Comparison of ENCODE assay signal across 26 cellular contexts in the genomic region with DNA sequence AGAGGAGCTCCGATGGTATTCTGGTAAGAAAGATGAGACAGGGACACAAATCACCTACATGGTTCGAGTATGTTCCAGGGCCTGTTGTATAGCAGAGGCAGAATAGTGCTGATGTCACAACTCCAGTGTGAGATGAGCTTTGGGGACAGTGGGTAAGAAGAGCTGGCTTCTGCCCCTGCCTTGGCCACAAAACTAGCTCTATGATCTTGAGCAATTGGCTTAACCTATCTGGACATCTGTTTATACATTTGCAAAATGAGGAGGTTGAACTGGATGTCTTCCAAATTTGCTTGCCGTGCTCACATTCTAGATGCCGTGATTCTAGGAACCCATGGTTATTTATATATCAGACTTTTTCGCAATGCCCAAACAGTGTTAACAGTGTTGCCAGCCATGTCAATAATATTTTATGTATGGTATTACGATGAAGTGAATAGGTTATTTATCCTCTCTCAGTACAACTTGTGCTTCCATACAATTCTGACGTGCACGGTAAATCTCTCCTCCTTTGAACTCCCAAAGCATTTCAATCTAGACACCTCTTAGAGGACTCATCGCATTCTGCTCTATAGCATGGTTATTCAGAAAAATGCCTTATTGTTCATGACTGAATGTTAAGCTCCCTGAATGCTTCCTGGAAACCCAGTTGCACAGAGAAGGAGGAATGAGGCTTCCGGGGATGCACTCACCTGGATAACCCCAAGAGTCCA.
DNase-seq lines count a peak whose midpoint lies in the region; ATAC-seq and TF ChIP-seq lines count a peak whose summit lies in the region.
"Had no signal": no experiment of that assay in that cellular context is flagged by ENCODE, and none has a peak within 500 bp of the region (broad histone marks: within the 10 kb centered on the region; RNA-seq: fewer than 3 reads in every experiment).

No MANE protein-coding gene starts in this region.

- H3K27ac ChIP-seq in esophagus muscularis mucosa (replicated peaks in 1 of 4) (peak overlapping the region; percentile 13 to 90 (median 82)), liver (ENCODE audit: low read depth in 1 of 2, low read length in 2 of 2) (peak overlapping the region; percentile 2), suprapubic skin (no peak overlapping the region), PC-3 (ENCODE audit: low read length) (no peak overlapping the region), ovary (no peak overlapping the region)
- H3K27ac ChIP-seq: C4-2B, left lung, prostate gland had no signal

- TF ChIP-seq RAD21 in liver (IDR thresholded peaks at IDR 0.05), result peak; percentile 54 to 69

- no peaks in the 10 kb centered on the region for H3K27me3 Mint-ChIP-seq in activated naive CD8-positive, alpha-beta T cell treated with anti-CD3 and anti-CD28 coated beads, Interleukin-2, amount 50 U/mL, for 24 hours
- H3K27me3 Mint-ChIP-seq: stimulated activated memory B cell treated with anti-CD40 and anti-IgM and Interleukin-4, amounts not matched to agents 10 μg/mL and 1 μg/mL and 100 μg/mL, for 72 hours had no signal

- H3K4me1 ChIP-seq in esophagus muscularis mucosa (peaks cover 28 to 71% (median 62%) of the 10 kb centered on the region in 4 donors), liver (ENCODE audit: control insufficient read depth in 4 of 4, insufficient read depth in 4 of 4, low read length in 3 of 4) (peaks cover 9 to 59% (median 46%) of the 10 kb centered on the region in 4 donors), suprapubic skin (peaks cover 13% of the 10 kb centered on the region), PC-3 (ENCODE audit: insufficient read depth, low read length) (no peaks in the 10 kb centered on the region), ovary (ENCODE audit: insufficient read depth) (peaks cover 10% of the 10 kb centered on the region)
- H3K4me1 ChIP-seq: prostate gland had no signal

- ATAC-seq in PC-3, result no peak
- ATAC-seq in activated naive CD8-positive, alpha-beta T cell treated with anti-CD3 and anti-CD28 coated beads, Interleukin-2, amount 50 U/mL, for 24 hours, result no peak
- ATAC-seq: activated CD4-positive, CD25-positive, alpha-beta regulatory T cell treated with anti-CD3 and anti-CD28 coated beads, Interleukin-2, amount 50 U/mL, for 24 hours; activated T-cell treated with anti-CD3 and anti-CD28 coated beads, Interleukin-2, amount 50 U/mL, for 72 hours; left lung; Panc1; stimulated activated memory B cell treated with anti-CD40 and anti-IgM and Interleukin-4, amounts not matched to agents 10 μg/mL and 1 μg/mL and 100 μg/mL, for 72 hours had no signal

- H3K27ac Mint-ChIP-seq in activated naive CD8-positive, alpha-beta T cell treated with anti-CD3 and anti-CD28 coated beads, Interleukin-2, amount 50 U/mL, for 24 hours, result no peak overlapping the region
- H3K27ac Mint-ChIP-seq: activated T-cell treated with anti-CD3 and anti-CD28 coated beads, Interleukin-2, amount 50 U/mL, for 72 hours; stimulated activated memory B cell treated with anti-CD40 and anti-IgM and Interleukin-4, amounts not matched to agents 10 μg/mL and 1 μg/mL and 100 μg/mL, for 72 hours had no signal

- no peak overlapping the region for H3K4me2 ChIP-seq in PC-3 (ENCODE audit: low read length)

- peak; percentile 24 for DNase-seq in activated CD8-positive, alpha-beta memory T cell treated with anti-CD3 and anti-CD28 coated beads for 24 hours
- DNase-seq in activated CD8-positive, alpha-beta memory T cell treated with anti-CD3 and anti-CD28 coated beads, Interleukin-2, amount 50 U/mL, for 4 hours, result no peak
- DNase-seq in esophagus muscularis mucosa (ENCODE audit: extremely low spot score) (no peak), suprapubic skin (ENCODE audit: low spot score in 2 of 2) (no peak), PC-3 (no peak), ovary (no peak)
- DNase-seq in activated naive CD8-positive, alpha-beta T cell treated with anti-CD3 and anti-CD28 coated beads, Interleukin-2, amount 50 U/mL, for 24 hours, result no peak
- DNase-seq: activated CD4-positive, alpha-beta T cell treated with anti-CD3 and anti-CD28 coated beads, Interleukin-2, amount 50 U/mL, for 4 hours; activated T-cell treated with anti-CD3 and anti-CD28 coated beads, Interleukin-2, amount 50 U/mL, for 72 hours; COR-L47; DMS79; dorsolateral prefrontal cortex; esophagus squamous epithelium; GDM1; left lung; mesenchymal stem cell; NCI-H2029 treated with DMSO at 0.1 percent for 48 hours; NCI-H526 treated with DMSO at 0.1 percent for 48 hours; Right ventricle myocardium superior; T-helper 2 cell had no signal

- no peaks in the 10 kb centered on the region for H3K9me2 ChIP-seq in PC-3 (replicated peaks; ENCODE audit: low read length)

- TF ChIP-seq CTCF in esophagus muscularis mucosa (IDR thresholded peaks at IDR 0.05), result no peak
- TF ChIP-seq CTCF in liver (IDR thresholded peaks at IDR 0.05; ENCODE audit: low read depth, low read length, missing input control), result no peak
- TF ChIP-seq CTCF in suprapubic skin (IDR thresholded peaks at IDR 0.05), result no peak
- TF ChIP-seq CTCF in PC-3 (conservative IDR thresholded peaks at IDR 0.05; ENCODE audit: low read depth, low read length), result no peak
- no peak for TF ChIP-seq CTCF in ovary (IDR thresholded peaks at IDR 0.05)

- H3K4me1 Mint-ChIP-seq in activated naive CD8-positive, alpha-beta T cell treated with anti-CD3 and anti-CD28 coated beads, Interleukin-2, amount 50 U/mL, for 24 hours, result peaks cover under 1% of the 10 kb centered on the region
- H3K4me1 Mint-ChIP-seq: stimulated activated memory B cell treated with anti-CD40 and anti-IgM and Interleukin-4, amounts not matched to agents 10 μg/mL and 1 μg/mL and 100 μg/mL, for 72 hours had no signal

- no peaks in the 10 kb centered on the region for H4K20me1 ChIP-seq in PC-3 (ENCODE audit: low read length)

- H3K79me2 ChIP-seq in PC-3 (ENCODE audit: low read length), result no peaks in the 10 kb centered on the region

- no peak overlapping the region for H3K9ac ChIP-seq in liver (ENCODE audit: low read depth in 1 of 2, low read length in 2 of 2)
- no peak overlapping the region for H3K9ac ChIP-seq in PC-3 (ENCODE audit: low read length)

- WGBS in esophagus muscularis mucosa, result 61% methylated on average over 10 of the region's 10 CpGs
- 49% methylated on average over 10 of the region's 10 CpGs for WGBS in liver
- WGBS in suprapubic skin, result 85% methylated on average over 10 of the region's 10 CpGs
- WGBS in ovary, 3 donors, result 87 to 92% (median 91%) methylated on average over 10 of the region's 10 CpGs

- intact Hi-C loops in esophagus muscularis mucosa (cut with DNase I), result loop anchor here (5.0 kb wide), 1 partner anchor 317 kb away; the partner anchor contains the start of gene FOXO1
- intact Hi-C loops in PC-3 (cut with micrococcal nuclease), result no loop called here
- intact Hi-C loops in ovary (cut with DNase I), result no loop called here

- no peak overlapping the region for H3K4me3 Mint-ChIP-seq in activated naive CD8-positive, alpha-beta T cell treated with anti-CD3 and anti-CD28 coated beads, Interleukin-2, amount 50 U/mL, for 24 hours
- H3K4me3 Mint-ChIP-seq: activated T-cell treated with anti-CD3 and anti-CD28 coated beads, Interleukin-2, amount 50 U/mL, for 72 hours; stimulated activated memory B cell treated with anti-CD40 and anti-IgM and Interleukin-4, amounts not matched to agents 10 μg/mL and 1 μg/mL and 100 μg/mL, for 72 hours had no signal

- H2AFZ ChIP-seq in PC-3 (ENCODE audit: low read length), result no peak overlapping the region

- no peaks in the 10 kb centered on the region for H3K36me3 Mint-ChIP-seq in activated naive CD8-positive, alpha-beta T cell treated with anti-CD3 and anti-CD28 coated beads, Interleukin-2, amount 50 U/mL, for 24 hours (ENCODE audit: low read depth)
- H3K36me3 Mint-ChIP-seq: stimulated activated memory B cell treated with anti-CD40 and anti-IgM and Interleukin-4, amounts not matched to agents 10 μg/mL and 1 μg/mL and 100 μg/mL, for 72 hours had no signal

- TF ChIP-seq POLR2A in esophagus muscularis mucosa (IDR thresholded peaks at IDR 0.05; ENCODE audit: low read depth), result no peak
- no peak for TF ChIP-seq POLR2A in suprapubic skin (IDR thresholded peaks at IDR 0.05)
- no peak for TF ChIP-seq POLR2A in ovary (IDR thresholded peaks at IDR 0.05)

- H3K9me3 Mint-ChIP-seq in activated naive CD8-positive, alpha-beta T cell treated with anti-CD3 and anti-CD28 coated beads, Interleukin-2, amount 50 U/mL, for 24 hours, result no peaks in the 10 kb centered on the region
- H3K9me3 Mint-ChIP-seq: activated T-cell treated with anti-CD3 and anti-CD28 coated beads, Interleukin-2, amount 50 U/mL, for 72 hours; stimulated activated memory B cell treated with anti-CD40 and anti-IgM and Interleukin-4, amounts not matched to agents 10 μg/mL and 1 μg/mL and 100 μg/mL, for 72 hours had no signal

- no peaks in the 10 kb centered on the region for H3F3A ChIP-seq in PC-3 (ENCODE audit: low read length, unreplicated experiment)

- H3K27me3 ChIP-seq in esophagus muscularis mucosa, result no peaks in the 10 kb centered on the region
- H3K27me3 ChIP-seq in liver (ENCODE audit: control insufficient read depth in 4 of 4, insufficient read depth in 4 of 4, low read length in 3 of 4), result no peaks in the 10 kb centered on the region
- no peaks in the 10 kb centered on the region for H3K27me3 ChIP-seq in suprapubic skin
- H3K27me3 ChIP-seq in PC-3 (ENCODE audit: low read length), result no peaks in the 10 kb centered on the region
- H3K27me3 ChIP-seq in ovary, result no peaks in the 10 kb centered on the region
- H3K27me3 ChIP-seq: left lung had no signal

- H3K9me3 ChIP-seq in esophagus muscularis mucosa (no peaks in the 10 kb centered on the region), liver (ENCODE audit: control insufficient read depth in 4 of 4, low read length in 3 of 4) (no peaks in the 10 kb centered on the region), suprapubic skin (no peaks in the 10 kb centered on the region), PC-3 (ENCODE audit: low read length) (no peaks in the 10 kb centered on the region), ovary (no peaks in the 10 kb centered on the region)
- H3K9me3 ChIP-seq: esophagus squamous epithelium, left lung, prostate gland had no signal

- TF ChIP-seq EP300 in esophagus muscularis mucosa (IDR thresholded peaks at IDR 0.05) (peak; percentile 61), suprapubic skin (IDR thresholded peaks at IDR 0.05) (peak; percentile 54), ovary (IDR thresholded peaks at IDR 0.05) (no peak)

- H3K36me3 ChIP-seq in esophagus muscularis mucosa (no peaks in the 10 kb centered on the region), liver (ENCODE audit: control insufficient read depth in 4 of 4, insufficient read depth in 3 of 4, low read depth in 1 of 4, low read length in 3 of 4) (no peaks in the 10 kb centered on the region), suprapubic skin (no peaks in the 10 kb centered on the region), PC-3 (ENCODE audit: low read depth, low read length) (no peaks in the 10 kb centered on the region), ovary (no peaks in the 10 kb centered on the region)
- H3K36me3 ChIP-seq: esophagus squamous epithelium, left lung, prostate gland had no signal

- CTCF ChIA-PET in PC-3 (lab: Charles Lee), result no interaction called here

- POLR2A ChIA-PET in PC-3 (lab: Charles Lee; ENCODE audit: unreplicated experiment), result interaction anchor here (0.6 kb wide), 1 partner anchor 319 kb away, joined by 4 read pairs; no protein-coding TSS in a partner anchor

- no TSS peak for BruUV-seq in PC-3 (replicated peaks; lab: Mats Ljungman, UMichigan)

- H3K4me3 ChIP-seq in esophagus muscularis mucosa, result no peak overlapping the region
- H3K4me3 ChIP-seq in liver (ENCODE audit: low read depth in 1 of 3, low read length in 3 of 3), result peak overlapping the region in 2 of 3 donors; percentile 15 to 50
- no peak overlapping the region for H3K4me3 ChIP-seq in suprapubic skin
- H3K4me3 ChIP-seq in PC-3 (ENCODE audit: low read length), result no peak overlapping the region
- H3K4me3 ChIP-seq in ovary, result no peak overlapping the region
- H3K4me3 ChIP-seq: dorsolateral prefrontal cortex, esophagus squamous epithelium, left lung, prostate gland had no signal

Comparison
In these comparisons a context has a peak if more than half of its experiments do, and no peak if none do; other contexts are left out.
1. H3K27ac ChIP-seq: peak in esophagus muscularis mucosa (4 of 4) and liver (2 of 2); none in suprapubic skin (single experiment), PC-3 (single experiment) and ovary (0 of 2).
2. H3K4me3 ChIP-seq: peak in liver (2 of 3); none in esophagus muscularis mucosa (0 of 4), suprapubic skin (single experiment), PC-3 (single experiment) and ovary (single experiment).